Comparison of ENCODE assay signal across 11 cellular contexts in the genomic region with DNA sequence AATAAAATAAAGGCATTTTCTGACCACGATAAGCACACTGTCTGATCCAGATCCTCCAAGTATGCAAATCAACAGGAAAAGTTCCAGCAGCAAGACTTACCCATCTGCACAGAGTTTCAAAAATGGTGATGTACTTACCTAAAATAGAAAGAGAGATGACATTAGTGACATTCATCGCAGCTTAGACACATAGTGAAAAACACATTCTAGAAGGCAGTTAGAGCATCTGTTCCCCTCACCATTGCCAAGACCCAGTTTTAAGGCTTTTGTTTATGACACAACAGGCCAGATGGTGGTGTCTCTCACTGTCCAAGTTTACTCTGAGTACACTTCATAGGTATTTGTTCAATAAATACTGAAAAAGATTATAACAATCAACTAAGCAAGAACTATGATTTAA.
A peak's percentile ranks its signal among the peaks of the same experiment; 100 is the strongest.
DNase-seq lines count a peak whose midpoint lies in the region; ATAC-seq and TF ChIP-seq lines count a peak whose summit lies in the region.
"Had no signal": no experiment of that assay in that cellular context is flagged by ENCODE, and none has a peak within 500 bp of the region (broad histone marks: within the 10 kb centered on the region; RNA-seq: fewer than 3 reads in every experiment).

No MANE protein-coding gene starts in this region.

- TF ChIP-seq EP300 in gastroesophageal sphincter (IDR thresholded peaks at IDR 0.05): no peak
- TF ChIP-seq EP300 in tibial nerve (IDR thresholded peaks at IDR 0.05): no peak

- no peak overlapping the region for H3K4me3 ChIP-seq in gastroesophageal sphincter
- no peak overlapping the region for H3K4me3 ChIP-seq in tibial nerve

- no peak for TF ChIP-seq CTCF in gastroesophageal sphincter (IDR thresholded peaks at IDR 0.05)
- no peak for TF ChIP-seq CTCF in tibial nerve (IDR thresholded peaks at IDR 0.05)

- H3K9me3 ChIP-seq in gastroesophageal sphincter: no peaks in the 10 kb centered on the region
- no peaks in the 10 kb centered on the region for H3K9me3 ChIP-seq in tibial nerve

- ATAC-seq in GM18498 (IDR thresholded peaks at IDR 0.05; ENCODE audit: unreplicated experiment): peak; percentile 69
- peak; percentile 90 for ATAC-seq in GM21515 (IDR thresholded peaks at IDR 0.05; ENCODE audit: unreplicated experiment)
- peak; percentile 61 for ATAC-seq in HG03558 (IDR thresholded peaks at IDR 0.05; ENCODE audit: extremely low read depth, unreplicated experiment)
- ATAC-seq in gastroesophageal sphincter: peak; percentile 34

- DNase-seq in SKM-1 (lab: John Stamatoyannopoulos, UW; ENCODE audit: unreplicated experiment) (no peak), NOMO-1 treated with DMSO at 0.1 percent for 48 hours (lab: John Stamatoyannopoulos, UW; ENCODE audit: unreplicated experiment) (no peak), tibial nerve (ENCODE audit: low spot score in 2 of 2) (no peak)
- no peak for DNase-seq in activated CD4-positive, alpha-beta T cell treated with anti-CD3 and anti-CD28 coated beads for 4 hours
- DNase-seq: activated naive CD4-positive, alpha-beta T cell treated with anti-CD3 and anti-CD28 coated beads, Interleukin-2, amount 10 ng/mL, durations not matched to agents 7 days and 5 days; COR-L47; stimulated activated CD4-positive, alpha-beta T cell treated with anti-CD3 and anti-CD28 coated beads, Interleukin-2, amount 100 ng/mL, for 48 hours had no signal

- H3K27me3 ChIP-seq in gastroesophageal sphincter (no peaks in the 10 kb centered on the region), tibial nerve (no peaks in the 10 kb centered on the region)

- TF ChIP-seq POLR2A in gastroesophageal sphincter (IDR thresholded peaks at IDR 0.05) (no peak), tibial nerve (IDR thresholded peaks at IDR 0.05) (no peak)

- H3K27ac ChIP-seq in gastroesophageal sphincter (peak overlapping the region in 1 of 4 donors; percentile 18), tibial nerve (no peak overlapping the region)

- H3K36me3 ChIP-seq in gastroesophageal sphincter: no peaks in the 10 kb centered on the region
- H3K36me3 ChIP-seq in tibial nerve: no peaks in the 10 kb centered on the region

- peaks cover 0 to 10% (median 0%) of the 10 kb centered on the region in 3 donors for H3K4me1 ChIP-seq in gastroesophageal sphincter
- H3K4me1 ChIP-seq in tibial nerve: no peaks in the 10 kb centered on the region

- 8 to 44% methylated on average over 2 of the region's 2 CpGs for WGBS in gastroesophageal sphincter (ENCODE audit: low coverage in 1 of 2), 2 donors
- 60 to 68% methylated on average over 2 of the region's 2 CpGs for WGBS in tibial nerve, 2 donors

Comparison
In these comparisons a context has a peak if more than half of its experiments do, and no peak if none do; other contexts are left out.
1. ATAC-seq: peak in every context shown above with its lines; median percentile 90 in GM21515; 69 in GM18498; 61 in HG03558; 34 in gastroesophageal sphincter.